ENCODE assay signal across 18 cellular contexts in genomic region chr5:59528226-59528862, GRCh38.
"Had no signal": no experiment of that assay in that cellular context is flagged by ENCODE, and none has a peak within 500 bp of the region (broad histone marks: within the 10 kb centered on the region; RNA-seq: fewer than 3 reads in every experiment).

No MANE protein-coding gene starts in this region.

- DNase-seq: activated CD4-positive, alpha-beta memory T cell treated with anti-CD3 and anti-CD28 coated beads for 36 hours; activated CD4-positive, alpha-beta T cell treated with anti-CD3 and anti-CD28 coated beads for 36 hours; activated CD8-positive, alpha-beta memory T cell treated with anti-CD3 and anti-CD28 coated beads, Interleukin-2, amount 10 ng/mL, durations not matched to agents 7 days and 5 days; activated naive CD4-positive, alpha-beta T cell treated with anti-CD3 and anti-CD28 coated beads, Interleukin-2, amount 10 ng/mL, durations not matched to agents 7 days and 5 days; activated T-cell treated with anti-CD3 and anti-CD28 coated beads, Interleukin-2, amount 50 U/mL, for 1 hour; dorsolateral prefrontal cortex; islet precursor cell; mammary epithelial cell; ovary; stimulated activated CD4-positive, alpha-beta T cell treated with anti-CD3 and anti-CD28 coated beads, Interleukin-12 subunit alpha, Interleukin-12 subunit beta, amount 100 ng/mL, for 4 hours; stimulated activated CD4-positive, alpha-beta T cell treated with anti-CD3 and anti-CD28 coated beads, Interleukin-2, amount 100 ng/mL, for 24 hours; T-helper 17 cell; WERI-Rb-1 had no signal

- H3K4me2 ChIP-seq: hepatocyte had no signal

- H3K4me1 Mint-ChIP-seq: activated CD4-positive, alpha-beta T cell treated with anti-CD3 and anti-CD28 coated beads for 36 hours; activated CD8-positive, alpha-beta memory T cell treated with anti-CD3 and anti-CD28 coated beads, Interleukin-2, amount 10 ng/mL, durations not matched to agents 7 days and 5 days; activated naive CD4-positive, alpha-beta T cell treated with anti-CD3 and anti-CD28 coated beads, Interleukin-2, amount 10 ng/mL, durations not matched to agents 7 days and 5 days; stimulated activated effector memory CD8-positive, alpha-beta T cell treated with anti-CD3 and anti-CD28 coated beads, Interleukin-12 subunit alpha, Interleukin-12 subunit beta, amount 100 ng/mL, for 72 hours; T-helper 17 cell had no signal

- H3K9me3 ChIP-seq: ovary had no signal

- H3K79me2 ChIP-seq: hepatocyte had no signal

- H3K36me3 Mint-ChIP-seq: activated CD4-positive, alpha-beta memory T cell treated with anti-CD3 and anti-CD28 coated beads for 36 hours; activated CD8-positive, alpha-beta memory T cell treated with anti-CD3 and anti-CD28 coated beads, Interleukin-2, amount 10 ng/mL, durations not matched to agents 7 days and 5 days; activated naive CD4-positive, alpha-beta T cell treated with anti-CD3 and anti-CD28 coated beads, Interleukin-2, amount 10 ng/mL, durations not matched to agents 7 days and 5 days; stimulated activated effector memory CD8-positive, alpha-beta T cell treated with anti-CD3 and anti-CD28 coated beads, Interleukin-12 subunit alpha, Interleukin-12 subunit beta, amount 100 ng/mL, for 72 hours had no signal

- H3K4me3 ChIP-seq: dorsolateral prefrontal cortex, hepatocyte, ovary had no signal

- H3K4me3 Mint-ChIP-seq: activated CD4-positive, alpha-beta memory T cell treated with anti-CD3 and anti-CD28 coated beads for 36 hours; activated CD4-positive, alpha-beta T cell treated with anti-CD3 and anti-CD28 coated beads for 36 hours; activated CD8-positive, alpha-beta memory T cell treated with anti-CD3 and anti-CD28 coated beads, Interleukin-2, amount 10 ng/mL, durations not matched to agents 7 days and 5 days; activated naive CD4-positive, alpha-beta T cell treated with anti-CD3 and anti-CD28 coated beads, Interleukin-2, amount 10 ng/mL, durations not matched to agents 7 days and 5 days; nephron; stimulated activated effector memory CD8-positive, alpha-beta T cell treated with anti-CD3 and anti-CD28 coated beads, Interleukin-12 subunit alpha, Interleukin-12 subunit beta, amount 100 ng/mL, for 72 hours; T-helper 17 cell had no signal

- H3K27me3 Mint-ChIP-seq: activated CD4-positive, alpha-beta memory T cell treated with anti-CD3 and anti-CD28 coated beads for 36 hours; activated CD8-positive, alpha-beta memory T cell treated with anti-CD3 and anti-CD28 coated beads, Interleukin-2, amount 10 ng/mL, durations not matched to agents 7 days and 5 days; activated naive CD4-positive, alpha-beta T cell treated with anti-CD3 and anti-CD28 coated beads, Interleukin-2, amount 10 ng/mL, durations not matched to agents 7 days and 5 days; T-helper 17 cell had no signal

- H2AFZ ChIP-seq: hepatocyte had no signal

- H3K27me3 ChIP-seq: dorsolateral prefrontal cortex, hepatocyte, ovary had no signal

- H3K36me3 ChIP-seq: ovary, WERI-Rb-1 had no signal

- ATAC-seq: activated CD4-positive, alpha-beta T cell treated with anti-CD3 and anti-CD28 coated beads for 36 hours; activated CD8-positive, alpha-beta memory T cell treated with anti-CD3 and anti-CD28 coated beads, Interleukin-2, amount 10 ng/mL, durations not matched to agents 7 days and 5 days; left lobe of liver; stimulated activated effector memory CD8-positive, alpha-beta T cell treated with anti-CD3 and anti-CD28 coated beads, Interleukin-12 subunit alpha, Interleukin-12 subunit beta, amount 100 ng/mL, for 72 hours; T-helper 17 cell had no signal

- H3K27ac ChIP-seq: dorsolateral prefrontal cortex, hepatocyte, ovary, WERI-Rb-1 had no signal

- H3K27ac Mint-ChIP-seq: activated CD4-positive, alpha-beta memory T cell treated with anti-CD3 and anti-CD28 coated beads for 36 hours; activated CD4-positive, alpha-beta T cell treated with anti-CD3 and anti-CD28 coated beads for 36 hours; activated CD8-positive, alpha-beta memory T cell treated with anti-CD3 and anti-CD28 coated beads, Interleukin-2, amount 10 ng/mL, durations not matched to agents 7 days and 5 days; activated naive CD4-positive, alpha-beta T cell treated with anti-CD3 and anti-CD28 coated beads, Interleukin-2, amount 10 ng/mL, durations not matched to agents 7 days and 5 days; activated T-helper 2 cell treated with anti-CD3 and anti-CD28 coated beads, Interferon-gamma antibody, Interleukin-2, Interleukin-4, amounts not matched to agents 10 μg/mL and 5 μg/mL and 100 μg/mL, durations not matched to agents 14 hours and 24 hours and 36 hours; nephron; stimulated activated effector memory CD8-positive, alpha-beta T cell treated with anti-CD3 and anti-CD28 coated beads, Interleukin-12 subunit alpha, Interleukin-12 subunit beta, amount 100 ng/mL, for 72 hours; T-helper 17 cell had no signal
